Comparison of ENCODE assay signal across 8 cellular contexts in genomic region chr17:44123356-44124117, GRCh38. TPM values are rescaled to one million over a fixed set of nuclear protein-coding genes. Genes with fewer than 3 reads are reported as not detected.
DNase-seq lines count a peak whose midpoint lies in the region; ATAC-seq and TF ChIP-seq lines count a peak whose summit lies in the region.

HDAC5 (minus strand) TSS chr17:44123641; CDS start chr17:44117515, 6,126 bp downstream.

- no peaks in the 10 kb centered on the region for H3K36me3 ChIP-seq in GM23338 (ENCODE audit: insufficient read depth)
- peaks cover 0 to 7% (median 0%) of the 10 kb centered on the region in 3 experiments for H3K36me3 ChIP-seq in naive thymus-derived CD4-positive, alpha-beta T cell (ENCODE audit: control insufficient read depth in 2 of 3, insufficient read depth in 3 of 3, low read length in 3 of 3)

- no peaks in the 10 kb centered on the region for H3K9me2 ChIP-seq in GM23338 (ENCODE audit: insufficient read depth)

- H3K4me3 ChIP-seq in GM23338 = peak within 1 kb of the TSS; percentile 96
- peak within 1 kb of the TSS; percentile 95 for H3K4me3 ChIP-seq in naive thymus-derived CD4-positive, alpha-beta T cell (ENCODE audit: low read length)

- H3K4me2 ChIP-seq in GM23338 = peak within 1 kb of the TSS; percentile 98

- H3K27ac ChIP-seq in GM23338 (ENCODE audit: low read depth) = peak within 1 kb of the TSS; percentile 83; the same call in 1 of the 2 replicates
- H3K27ac ChIP-seq in naive thymus-derived CD4-positive, alpha-beta T cell (ENCODE audit: low read depth, low read length) = peak within 1 kb of the TSS; percentile 90

- H4K20me1 ChIP-seq in GM23338 (replicated peaks; ENCODE audit: insufficient read depth) = peaks cover 15% of the 10 kb centered on the region

- peaks cover 39% of the 10 kb centered on the region for H3K79me2 ChIP-seq in GM23338 (replicated peaks; ENCODE audit: insufficient read depth)

- CTCF ChIA-PET in naive thymus-derived CD4-positive, alpha-beta T cell (lab: Charles Lee) = interaction anchor here (0.7 to 2.2 kb wide), 16 partner anchors 9 to 221 kb away, joined by 3 to 9 read pairs (median 4); partner anchors contain the start of genes GRN, HROB and TMUB2

- no peaks in the 10 kb centered on the region; the same call in 2 of the 3 replicates for H3K36me3 Mint-ChIP-seq in GM23338 (ENCODE audit: low read depth)
- no peaks in the 10 kb centered on the region for H3K36me3 Mint-ChIP-seq in activated T-helper 1 cell treated with anti-CD3 and anti-CD28 coated beads, Interleukin-12 subunit alpha, Interleukin-12 subunit beta, Interleukin-2, Interleukin-4 antibody, amounts not matched to agents 30 ng/mL and 10 ng/mL and 1 ng/mL, durations not matched to agents 14 hours and 24 hours and 36 hours (ENCODE audit: low read depth)
- H3K36me3 Mint-ChIP-seq in naive thymus-derived CD4-positive, alpha-beta T cell = peaks cover 0 to 2% (median 0%) of the 10 kb centered on the region in 5 donors
- no peaks in the 10 kb centered on the region for H3K36me3 Mint-ChIP-seq in stimulated activated memory B cell treated with anti-CD40 and anti-IgM and Interleukin-4, amounts not matched to agents 10 μg/mL and 1 μg/mL and 100 μg/mL, for 72 hours

- peaks cover 41% of the 10 kb centered on the region for H3K4me1 Mint-ChIP-seq in GM23338
- peaks cover 25% of the 10 kb centered on the region for H3K4me1 Mint-ChIP-seq in activated T-helper 1 cell treated with anti-CD3 and anti-CD28 coated beads, Interleukin-12 subunit alpha, Interleukin-12 subunit beta, Interleukin-2, Interleukin-4 antibody, amounts not matched to agents 30 ng/mL and 10 ng/mL and 1 ng/mL, durations not matched to agents 14 hours and 24 hours and 36 hours (ENCODE audit: low read depth)
- H3K4me1 Mint-ChIP-seq in naive thymus-derived CD4-positive, alpha-beta T cell = peaks cover 21 to 53% (median 46%) of the 10 kb centered on the region in 7 donors
- H3K4me1 Mint-ChIP-seq in stimulated activated memory B cell treated with anti-CD40 and anti-IgM and Interleukin-4, amounts not matched to agents 10 μg/mL and 1 μg/mL and 100 μg/mL, for 72 hours = peaks cover 45% of the 10 kb centered on the region

- no peaks in the 10 kb centered on the region for H3K9me3 ChIP-seq in naive thymus-derived CD4-positive, alpha-beta T cell (ENCODE audit: control insufficient read depth in 2 of 3, low read length in 3 of 3)

- H3K27me3 ChIP-seq in GM23338 (ENCODE audit: insufficient read depth) = no peaks in the 10 kb centered on the region
- H3K27me3 ChIP-seq in naive thymus-derived CD4-positive, alpha-beta T cell (ENCODE audit: control insufficient read depth in 2 of 2, insufficient read depth in 2 of 2, low read length in 2 of 2) = no peaks in the 10 kb centered on the region

- H2AFZ ChIP-seq in GM23338 = peak within 1 kb of the TSS; percentile 91; the same call in 1 of the 2 replicates

- intact Hi-C loops in activated T-helper 1 cell treated with anti-CD3 and anti-CD28 coated beads, Interleukin-12 subunit alpha, Interleukin-12 subunit beta, Interleukin-2, Interleukin-4 antibody, amounts not matched to agents 30 ng/mL and 10 ng/mL and 1 ng/mL, durations not matched to agents 14 hours and 24 hours and 36 hours (cut with micrococcal nuclease) = loop anchor here (1.0 to 5.0 kb wide), 9 partner anchors 18 to 224 kb away; partner anchors contain the start of genes G6PC3, GRN, HROB and LSM12
- intact Hi-C loops in naive thymus-derived CD4-positive, alpha-beta T cell (cut with micrococcal nuclease) = loop anchor here (1.0 to 5.0 kb wide), 20 partner anchors 12 to 1516 kb away; partner anchors contain the start of genes HROB (in 2 of the 2), LSM12 (in 2 of the 2), TMUB2 (in 2 of the 2) and G6PC3 (in 1 of the 2)

- H3K27ac Mint-ChIP-seq in GM23338 = peak within 1 kb of the TSS; percentile 99
- peak within 1 kb of the TSS; percentile 96 for H3K27ac Mint-ChIP-seq in activated T-helper 1 cell treated with anti-CD3 and anti-CD28 coated beads, Interleukin-12 subunit alpha, Interleukin-12 subunit beta, Interleukin-2, Interleukin-4 antibody, amounts not matched to agents 30 ng/mL and 10 ng/mL and 1 ng/mL, durations not matched to agents 14 hours and 24 hours and 36 hours
- H3K27ac Mint-ChIP-seq in naive thymus-derived CD4-positive, alpha-beta T cell = peak within 1 kb of the TSS; percentile 84 to 99 (median 96)
- peak within 1 kb of the TSS; percentile 80 for H3K27ac Mint-ChIP-seq in stimulated activated memory B cell treated with anti-CD40 and anti-IgM and Interleukin-4, amounts not matched to agents 10 μg/mL and 1 μg/mL and 100 μg/mL, for 72 hours

- H3K4me1 ChIP-seq in GM23338 (ENCODE audit: insufficient read depth) = peaks cover 27% of the 10 kb centered on the region
- H3K4me1 ChIP-seq in naive thymus-derived CD4-positive, alpha-beta T cell (ENCODE audit: control insufficient read depth in 2 of 2, insufficient read depth in 2 of 2, low read length in 2 of 2) = peaks cover 14 to 21% of the 10 kb centered on the region in 2 donors

- ATAC-seq in GM23338 = peak; percentile 82
- ATAC-seq in naive thymus-derived CD4-positive, alpha-beta T cell = peak; percentile 98
- ATAC-seq in stimulated activated memory B cell treated with anti-CD40 and anti-IgM and Interleukin-4, amounts not matched to agents 10 μg/mL and 1 μg/mL and 100 μg/mL, for 72 hours = peak; percentile 97

- no peaks in the 10 kb centered on the region for H3K9me3 Mint-ChIP-seq in GM23338
- H3K9me3 Mint-ChIP-seq in activated T-helper 1 cell treated with anti-CD3 and anti-CD28 coated beads, Interleukin-12 subunit alpha, Interleukin-12 subunit beta, Interleukin-2, Interleukin-4 antibody, amounts not matched to agents 30 ng/mL and 10 ng/mL and 1 ng/mL, durations not matched to agents 14 hours and 24 hours and 36 hours = no peaks in the 10 kb centered on the region
- H3K9me3 Mint-ChIP-seq in naive thymus-derived CD4-positive, alpha-beta T cell = no peaks in the 10 kb centered on the region
- no peaks in the 10 kb centered on the region for H3K9me3 Mint-ChIP-seq in stimulated activated memory B cell treated with anti-CD40 and anti-IgM and Interleukin-4, amounts not matched to agents 10 μg/mL and 1 μg/mL and 100 μg/mL, for 72 hours

- TF ChIP-seq CTCF in GM23338 (conservative IDR thresholded peaks at IDR 0.05; ENCODE audit: low read depth in 2 of 2) = peak; percentile 53 to 64

- no peaks in the 10 kb centered on the region for H3F3A ChIP-seq in GM23338 (replicated peaks; ENCODE audit: low read depth)

- POLR2A ChIA-PET in naive thymus-derived CD4-positive, alpha-beta T cell (lab: Charles Lee) = interaction anchor here (0.6 to 3.0 kb wide), 11 partner anchors 9 to 202 kb away, joined by 3 to 18 read pairs (median 5); partner anchors contain the start of genes LSM12, TMUB2 and UBTF

- peak; percentile 94 for DNase-seq in EH (ENCODE audit: low read depth)
- DNase-seq in GM23338 (ENCODE audit: low spot score) = peak; percentile 97
- DNase-seq in LHCN-M2 (ENCODE audit: low read depth) = peak; percentile 91
- DNase-seq in RPMI7951 (ENCODE audit: low read depth) = peak; percentile 91
- peak; percentile 92 for DNase-seq in activated T-helper 1 cell treated with anti-CD3 and anti-CD28 coated beads, Interleukin-12 subunit alpha, Interleukin-12 subunit beta, Interleukin-2, Interleukin-4 antibody, amounts not matched to agents 30 ng/mL and 10 ng/mL and 1 ng/mL, durations not matched to agents 14 hours and 24 hours and 36 hours (ENCODE audit: low spot score)
- DNase-seq in fibroblast of gingiva (ENCODE audit: low read depth) = peak; percentile 93
- peak; percentile 88 to 95 (median 95) for DNase-seq in naive thymus-derived CD4-positive, alpha-beta T cell

- peaks cover 5% of the 10 kb centered on the region for H3K27me3 Mint-ChIP-seq in GM23338 (ENCODE audit: insufficient read depth, low read depth, poor library complexity)
- peaks cover 12% of the 10 kb centered on the region for H3K27me3 Mint-ChIP-seq in activated T-helper 1 cell treated with anti-CD3 and anti-CD28 coated beads, Interleukin-12 subunit alpha, Interleukin-12 subunit beta, Interleukin-2, Interleukin-4 antibody, amounts not matched to agents 30 ng/mL and 10 ng/mL and 1 ng/mL, durations not matched to agents 14 hours and 24 hours and 36 hours (ENCODE audit: insufficient read depth)
- peaks cover 0 to 9% (median 0%) of the 10 kb centered on the region in 5 donors for H3K27me3 Mint-ChIP-seq in naive thymus-derived CD4-positive, alpha-beta T cell
- H3K27me3 Mint-ChIP-seq in stimulated activated memory B cell treated with anti-CD40 and anti-IgM and Interleukin-4, amounts not matched to agents 10 μg/mL and 1 μg/mL and 100 μg/mL, for 72 hours = no peaks in the 10 kb centered on the region

- H3K4me3 Mint-ChIP-seq in GM23338 = peak within 1 kb of the TSS; percentile 89
- H3K4me3 Mint-ChIP-seq in activated T-helper 1 cell treated with anti-CD3 and anti-CD28 coated beads, Interleukin-12 subunit alpha, Interleukin-12 subunit beta, Interleukin-2, Interleukin-4 antibody, amounts not matched to agents 30 ng/mL and 10 ng/mL and 1 ng/mL, durations not matched to agents 14 hours and 24 hours and 36 hours = peak within 1 kb of the TSS; percentile 91
- H3K4me3 Mint-ChIP-seq in naive thymus-derived CD4-positive, alpha-beta T cell = peak within 1 kb of the TSS; percentile 92 to 99 (median 98)
- H3K4me3 Mint-ChIP-seq in stimulated activated memory B cell treated with anti-CD40 and anti-IgM and Interleukin-4, amounts not matched to agents 10 μg/mL and 1 μg/mL and 100 μg/mL, for 72 hours = peak within 1 kb of the TSS; percentile 84

TF ChIP-seq in GM23338, 12 proteins besides CTCF, POLR2A, EP300 and RAD21:
- TF ChIP-seq EZH2phosphoT487 (IDR thresholded peaks at IDR 0.05; ENCODE audit: unreplicated experiment) = no peak
- TF ChIP-seq POLR2AphosphoS5 (IDR thresholded peaks at IDR 0.05; ENCODE audit: low read depth) = peak; percentile 72
- TF ChIP-seq ZNF331 (CRISPR knock-in tag; IDR thresholded peaks at IDR 0.05; ENCODE audit: low read depth) = no peak
- TF ChIP-seq ZNF114 (CRISPR knock-in tag; IDR thresholded peaks at IDR 0.05) = no peak

RNA-seq across cellular contexts. Expression of gene HDAC5, which starts in this region (rescaled TPM):
- total RNA-seq in GM23338 (2014; rRNA removed; shearing (Covaris generic)) = 71.1 and 86.9 TPM in 2 replicates
- polyA plus RNA-seq in GM23338 (2016; fragmentation: Nextera tagmentation; extraction: Ambion mirVana) = 16.9 TPM in 2 replicates
- total RNA-seq in LHCN-M2 (2014; rRNA removed) = 292 and 318 TPM in 2 replicates
- polyA plus RNA-seq in LHCN-M2 (2012) = 183 TPM
- total RNA-seq in RPMI7951 (2014; rRNA removed; shearing (Covaris generic)) = 14.3 and 19.9 TPM in 2 replicates
- 20.6 and 22.8 TPM in 2 replicates for total RNA-seq in activated T-helper 1 cell treated with anti-CD3 and anti-CD28 coated beads, Interleukin-12 subunit alpha, Interleukin-12 subunit beta, Interleukin-2, Interleukin-4 antibody, amounts not matched to agents 30 ng/mL and 10 ng/mL and 1 ng/mL, durations not matched to agents 14 hours and 24 hours and 36 hours
- 100 to 1,000 TPM in 1 of 5 experiments, 10 to 100 TPM in 4; 15.2 to 106 (median 70.9) TPM for total RNA-seq in naive thymus-derived CD4-positive, alpha-beta T cell
- 10 to 100 TPM; 18.3 to 41.9 TPM for polyA plus RNA-seq in naive thymus-derived CD4-positive, alpha-beta T cell

Comparison
In these comparisons a context has a peak if more than half of its experiments do, and no peak if none do; other contexts are left out.
1. Peak in every context shown above with its lines: DNase-seq, ATAC-seq, H3K4me3 ChIP-seq and H3K27ac ChIP-seq.